In genomic region chr1:39321979-39322378, GRCh38 we compare ENCODE assay signal across 1 cellular context.
A peak's percentile ranks its signal among the peaks of the same experiment; 100 is the strongest.
TF ChIP-seq lines count a peak whose summit lies in the region.

No MANE protein-coding gene starts in this region.

TF ChIP-seq in GM12878, 131 proteins besides CTCF, POLR2A, EP300 and RAD21 (continued from another document and continues in another):
- TF ChIP-seq E4F1 (IDR thresholded peaks at IDR 0.05; ENCODE audit: borderline replicate concordance, partially characterized antibody) (no peak), PBX3 (IDR thresholded peaks at IDR 0.05; ENCODE audit: insufficient replicate concordance, low read depth, low read length) (no peak), BCL11A (IDR thresholded peaks at IDR 0.05; ENCODE audit: low read depth, low read length) (0 out of 2 replicates have a peak, but pooled peaks have one; percentile 38), SUPT20H (IDR thresholded peaks at IDR 0.05; ENCODE audit: borderline replicate concordance, control insufficient read depth, low read depth, low read length) (no peak), NR2F1 (conservative IDR thresholded peaks at IDR 0.05) (peak; percentile 92), USF2 (IDR thresholded peaks at IDR 0.05; ENCODE audit: borderline replicate concordance, low read depth, low read length) (no peak), KDM1A (IDR thresholded peaks at IDR 0.05; ENCODE audit: borderline replicate concordance) (no peak), GABPA (IDR thresholded peaks at IDR 0.05; ENCODE audit: low read depth) (no peak), EGR1 (IDR thresholded peaks at IDR 0.05; ENCODE audit: borderline replicate concordance in 1 of 2, low read depth in 2 of 2, low read length in 2 of 2) (no peak), MLLT1 (IDR thresholded peaks at IDR 0.05) (no peak), PAX8 (IDR thresholded peaks at IDR 0.05) (no peak), CREM (IDR thresholded peaks at IDR 0.05; ENCODE audit: low read depth) (0 out of 2 replicates have a peak, but pooled peaks have one; percentile 20), PKNOX1 (IDR thresholded peaks at IDR 0.05) (no peak), ZSCAN29 (IDR thresholded peaks at IDR 0.05) (no peak), POLR2AphosphoS5 (IDR thresholded peaks at IDR 0.05; ENCODE audit: low read length) (no peak), ZNF687 (IDR thresholded peaks at IDR 0.05) (no peak), CEBPB (IDR thresholded peaks at IDR 0.05; ENCODE audit: borderline replicate concordance in 1 of 2, low read depth in 2 of 2, low read length in 2 of 2) (no peak), NKRF (conservative IDR thresholded peaks at IDR 0.05) (no peak; the same call in 1 of the 2 replicates), ZBTB11 (CRISPR knock-in tag; IDR thresholded peaks at IDR 0.05) (no peak), KAT2A (conservative IDR thresholded peaks at IDR 0.05; ENCODE audit: control insufficient read depth, low read depth, low read length) (no peak), IKZF1 (conservative IDR thresholded peaks at IDR 0.05) (no peak; the same call in 1 of the 2 replicates), RELA (IDR thresholded peaks at IDR 0.05; ENCODE audit: borderline replicate concordance, partially characterized antibody) (no peak), CEBPZ (IDR thresholded peaks at IDR 0.05; ENCODE audit: low read depth, low read length) (no peak), ZBTB4 (CRISPR knock-in tag; IDR thresholded peaks at IDR 0.05) (no peak), NBN (IDR thresholded peaks at IDR 0.05) (no peak)
